In genomic region chr10:119149723-119150122, GRCh38 we compare ENCODE assay signal across 20 cellular contexts. TPM values are rescaled to one million over a fixed set of nuclear protein-coding genes. Genes with fewer than 3 reads are reported as not detected.
DNase-seq lines count a peak whose midpoint lies in the region; ATAC-seq, FAIRE-seq and TF ChIP-seq lines count a peak whose summit lies in the region.
"Had no signal": no experiment of that assay in that cellular context is flagged by ENCODE, and none has a peak within 500 bp of the region (broad histone marks: within the 10 kb centered on the region; RNA-seq: fewer than 3 reads in every experiment).

No MANE protein-coding gene starts in this region.

- in situ Hi-C loops in K562 (cut with MboI), result no loop called here

- no peak for TF ChIP-seq POLR2A in K562 (conservative IDR thresholded peaks at IDR 0.05)

- H3K36me3 ChIP-seq in GM23338 (ENCODE audit: insufficient read depth) (no peaks in the 10 kb centered on the region), K562 (ENCODE audit: control insufficient read depth, insufficient read depth, low read length) (peaks cover 69% of the 10 kb centered on the region; the same call in 2 of the 3 replicates), neural progenitor cell (no peaks in the 10 kb centered on the region), psoas muscle (ENCODE audit: insufficient read depth in 1 of 2, low read depth in 1 of 2) (peaks cover 17 to 98% of the 10 kb centered on the region in 2 donors)

- TF ChIP-seq RAD21 in K562 (CRISPR knock-in tag; conservative IDR thresholded peaks at IDR 0.05 in 1 of 2, IDR thresholded peaks at IDR 0.05 in 1 of 2), result no peak

- H3K4me3 ChIP-seq in GM23338 (no peak overlapping the region), LNCaP clone FGC (ENCODE audit: low read depth, low read length) (no peak overlapping the region), K562 (no peak overlapping the region), neural progenitor cell (no peak overlapping the region), psoas muscle (no peak overlapping the region)
- H3K4me3 ChIP-seq: GM12878, heart left ventricle, MG63, pancreas, spleen, stomach, vagina had no signal

- H3K9ac ChIP-seq in K562 (ENCODE audit: insufficient read depth in 1 of 2, low read depth in 2 of 2, low read length in 2 of 2), result no peak overlapping the region
- no peak overlapping the region for H3K9ac ChIP-seq in neural progenitor cell

- no peaks in the 10 kb centered on the region for H3K9me3 ChIP-seq in K562 (replicated peaks; ENCODE audit: control insufficient read depth, insufficient read depth, low read depth, low read length)
- H3K9me3 ChIP-seq in neural progenitor cell (ENCODE audit: low read depth), result no peaks in the 10 kb centered on the region
- H3K9me3 ChIP-seq in psoas muscle, result no peaks in the 10 kb centered on the region
- H3K9me3 ChIP-seq: heart left ventricle, MG63, pancreas, spleen, stomach, vagina had no signal

- TF ChIP-seq EP300 in K562 (IDR thresholded peaks at IDR 0.05; ENCODE audit: low read length), result no peak

- DNase-seq in GM23338 (ENCODE audit: low spot score), result peak; percentile 68
- no peak for DNase-seq in LNCaP clone FGC (ENCODE audit: low read depth)
- DNase-seq in K562 (ENCODE audit: extremely low read depth in 1 of 4, low spot score in 3 of 4), result no peak
- DNase-seq in neural progenitor cell (ENCODE audit: low spot score), result peak; percentile 31
- no peak for DNase-seq in NCI-H748 (lab: John Stamatoyannopoulos, UW; ENCODE audit: unreplicated experiment)
- DNase-seq in NCI-H1436 treated with DMSO at 0.1 percent for 48 hours (lab: John Stamatoyannopoulos, UW), result no peak
- no peak for DNase-seq in psoas muscle
- DNase-seq: activated CD4-positive, alpha-beta T cell treated with anti-CD3 and anti-CD28 coated beads, Interleukin-2, amount 10 ng/mL, durations not matched to agents 24 days and 14 days; amniotic stem cell; CD4-positive, alpha-beta T cell; heart left ventricle; MG63; NCI-H2081 treated with DMSO at 0.1 percent for 48 hours; NCI-H526; pancreas; spleen; stomach had no signal

- H3K27ac ChIP-seq in GM23338 (ENCODE audit: low read depth) (no peak overlapping the region), K562 (ENCODE audit: extremely low read depth, low read depth, low read length) (no peak overlapping the region), neural progenitor cell (no peak overlapping the region), psoas muscle (no peak overlapping the region)
- H3K27ac ChIP-seq: heart left ventricle, pancreas, spleen, stomach, vagina had no signal

- H3K4me3 Mint-ChIP-seq in GM23338 (no peak overlapping the region), neural progenitor cell (no peak overlapping the region)
- H3K4me3 Mint-ChIP-seq: activated CD4-positive, alpha-beta T cell treated with anti-CD3 and anti-CD28 coated beads, Interleukin-2, amount 10 ng/mL, durations not matched to agents 24 days and 14 days; CD4-positive, alpha-beta T cell; T-helper 2 cell treated with Interferon-gamma antibody and Interleukin-4, amounts not matched to agents 5 μg/mL and 100 μg/mL, for 36 hours had no signal

- H3K4me1 Mint-ChIP-seq in GM23338 (no peaks in the 10 kb centered on the region), neural progenitor cell (no peaks in the 10 kb centered on the region)

- H2AFZ ChIP-seq in GM23338 (no peak overlapping the region), K562 (ENCODE audit: low read depth, low read length) (no peak overlapping the region), neural progenitor cell (replicated peaks) (no peak overlapping the region)

- H3K9me2 ChIP-seq in GM23338 (ENCODE audit: insufficient read depth), result no peaks in the 10 kb centered on the region

- TF ChIP-seq CTCF in GM23338 (conservative IDR thresholded peaks at IDR 0.05; ENCODE audit: low read depth in 2 of 2) (peak; percentile 54 to 90), LNCaP clone FGC (IDR thresholded peaks at IDR 0.05; ENCODE audit: control insufficient read depth, extremely low read depth, insufficient read depth) (peak; percentile 3; the same call in 1 of the 2 replicates), K562 (IDR thresholded peaks at IDR 0.05 in 2 of 3, conservative IDR thresholded peaks at IDR 0.05 in 1 of 3; ENCODE audit: insufficient read depth in 2 of 3, low read depth in 1 of 3, low read length in 3 of 3) (no peak), neural progenitor cell (IDR thresholded peaks at IDR 0.05) (peak; percentile 32), psoas muscle (IDR thresholded peaks at IDR 0.05) (no peak)

- H3K36me3 Mint-ChIP-seq in GM23338 (ENCODE audit: low read depth) (peaks cover 36% of the 10 kb centered on the region), neural progenitor cell (peaks cover 7% of the 10 kb centered on the region)

- H3K79me2 ChIP-seq in GM23338 (replicated peaks; ENCODE audit: insufficient read depth) (no peaks in the 10 kb centered on the region), K562 (ENCODE audit: control insufficient read depth, insufficient read depth, low read length) (no peaks in the 10 kb centered on the region), neural progenitor cell (ENCODE audit: low read depth) (no peaks in the 10 kb centered on the region)

- H3K27me3 Mint-ChIP-seq in GM23338 (ENCODE audit: insufficient read depth, low read depth, poor library complexity), result no peaks in the 10 kb centered on the region
- H3K27me3 Mint-ChIP-seq in neural progenitor cell (ENCODE audit: insufficient read depth, low read depth), result peaks cover 2% of the 10 kb centered on the region
- H3K27me3 Mint-ChIP-seq: activated CD4-positive, alpha-beta T cell treated with anti-CD3 and anti-CD28 coated beads, Interleukin-2, amount 10 ng/mL, durations not matched to agents 24 days and 14 days; CD4-positive, alpha-beta T cell had no signal

- intact Hi-C loops in K562 (cut with micrococcal nuclease) (no loop called here), psoas muscle (cut with DNase I) (no loop called here)

- H3K9me1 ChIP-seq in K562 (ENCODE audit: control insufficient read depth, insufficient read depth, low read length), result no peaks in the 10 kb centered on the region

- no peaks in the 10 kb centered on the region for H3K9me3 Mint-ChIP-seq in GM23338
- no peaks in the 10 kb centered on the region for H3K9me3 Mint-ChIP-seq in neural progenitor cell
- H3K9me3 Mint-ChIP-seq: activated CD4-positive, alpha-beta T cell treated with anti-CD3 and anti-CD28 coated beads, Interleukin-2, amount 10 ng/mL, durations not matched to agents 24 days and 14 days; CD4-positive, alpha-beta T cell; T-helper 2 cell treated with Interferon-gamma antibody and Interleukin-4, amounts not matched to agents 5 μg/mL and 100 μg/mL, for 36 hours had no signal

- no peaks in the 10 kb centered on the region for H4K20me1 ChIP-seq in GM23338 (replicated peaks; ENCODE audit: insufficient read depth)
- no peaks in the 10 kb centered on the region for H4K20me1 ChIP-seq in K562 (replicated peaks; ENCODE audit: control insufficient read depth, insufficient read depth, low read length)
- H4K20me1 ChIP-seq in neural progenitor cell (ENCODE audit: low read depth), result no peaks in the 10 kb centered on the region

- WGBS in K562 (ENCODE audit: insufficient coverage, low coverage, missing lambda C conversion rate), result 83% methylated on average over 9 of the region's 13 CpGs
- 84 to 86% (median 85%) methylated on average over 13 of the region's 13 CpGs for WGBS in psoas muscle, 3 donors

- H3F3A ChIP-seq in GM23338 (replicated peaks; ENCODE audit: low read depth) (no peaks in the 10 kb centered on the region), neural progenitor cell (ENCODE audit: low read depth) (no peaks in the 10 kb centered on the region)

- H3K4me2 ChIP-seq in GM23338 (no peak overlapping the region), K562 (ENCODE audit: insufficient read depth, low read length) (no peak overlapping the region), neural progenitor cell (no peak overlapping the region)

- H3K27ac Mint-ChIP-seq in GM23338 (no peak overlapping the region), neural progenitor cell (no peak overlapping the region)
- H3K27ac Mint-ChIP-seq: activated CD4-positive, alpha-beta T cell treated with anti-CD3 and anti-CD28 coated beads, Interleukin-2, amount 10 ng/mL, durations not matched to agents 24 days and 14 days; CD4-positive, alpha-beta T cell; T-helper 2 cell treated with Interferon-gamma antibody and Interleukin-4, amounts not matched to agents 5 μg/mL and 100 μg/mL, for 36 hours had no signal

- CTCF ChIA-PET in K562 (lab: Yijun Ruan, JAX; ENCODE audit: low intra/inter-chr PET ratio), result no interaction called here

- no TSS peak for BruUV-seq in K562 (replicated peaks; lab: Mats Ljungman, UMichigan)

- no peaks in the 10 kb centered on the region for H3K27me3 ChIP-seq in GM23338 (ENCODE audit: insufficient read depth)
- no peaks in the 10 kb centered on the region for H3K27me3 ChIP-seq in K562 (ENCODE audit: control insufficient read depth in 2 of 2, insufficient read depth in 2 of 2, low read length in 2 of 2)
- H3K27me3 ChIP-seq in neural progenitor cell, result no peaks in the 10 kb centered on the region
- no peaks in the 10 kb centered on the region for H3K27me3 ChIP-seq in psoas muscle (ENCODE audit: insufficient read depth in 3 of 3, low read length in 2 of 3)
- H3K27me3 ChIP-seq: heart left ventricle, MG63, pancreas, spleen, stomach, vagina had no signal

- no peak for FAIRE-seq in K562 (lab: Jason Lieb, UNC)
- FAIRE-seq: GM12878, pancreas had no signal

- no peaks in the 10 kb centered on the region for H3K4me1 ChIP-seq in GM23338 (ENCODE audit: insufficient read depth)
- H3K4me1 ChIP-seq in K562 (replicated peaks in 1 of 2; ENCODE audit: control insufficient read depth in 2 of 2, insufficient read depth in 2 of 2, low read length in 2 of 2), result no peaks in the 10 kb centered on the region
- no peaks in the 10 kb centered on the region for H3K4me1 ChIP-seq in neural progenitor cell
- peaks cover 6% of the 10 kb centered on the region for H3K4me1 ChIP-seq in psoas muscle
- H3K4me1 ChIP-seq: pancreas, spleen, stomach, vagina had no signal

- ATAC-seq in GM23338, result peak; percentile 94
- peak; percentile 55 for ATAC-seq in K562
- no peak for ATAC-seq in psoas muscle
- ATAC-seq: GM12878, heart left ventricle, pancreas had no signal

- POLR2A ChIA-PET in K562 (lab: Yijun Ruan, JAX), result no interaction called here

RNA-seq across cellular contexts. Expression of gene SFXN4, which starts 15.8 kb away (rescaled TPM):
- total RNA-seq in GM23338 (2014; rRNA removed; shearing (Covaris generic)), result 22.3 and 51.6 TPM in 2 replicates
- polyA plus RNA-seq in GM23338 (2016; fragmentation: Nextera tagmentation; extraction: Ambion mirVana), result 18.6 and 20.1 TPM in 2 replicates
- total RNA-seq in K562 (2011; cell fraction: chromatin; rRNA removed; ENCODE audit: low replicate concordance), result 49.1 and 58.2 TPM in 2 replicates
- total RNA-seq in K562 (2011; cell fraction: nucleolus; rRNA removed), result 49.6 and 51.9 TPM in 2 replicates
- total RNA-seq in K562 (2011; cell fraction: nucleoplasm; rRNA removed), result 56.2 and 59.0 TPM in 2 replicates
- total RNA-seq in K562 (2014; rRNA removed), result 39.6 and 40.3 TPM in 2 replicates
- total RNA-seq in K562 (2014; rRNA removed; fragmentation: Illumina TruSeq; extraction: Trizol), result 48.9 and 51.5 TPM in 2 replicates
- total RNA-seq in K562 (2015; rRNA removed; fragmentation: Illumina TruSeq; extraction: Trizol), result 40.1 and 42.4 TPM in 2 replicates
- total RNA-seq in K562 (2021), result 44.9 and 46.0 TPM in 2 replicates
- 50.5 and 64.0 TPM in 2 replicates for polyA plus RNA-seq in K562 (2011; rRNA removed)
- 31.3 and 45.2 TPM in 2 replicates for polyA plus RNA-seq in K562 (2011; cell fraction: cytosol; rRNA removed)
- polyA plus RNA-seq in K562 (2011; cell fraction: nucleus; rRNA removed), result 31.2 and 39.9 TPM in 2 replicates
- polyA plus RNA-seq in K562 (2012), result 39.1 and 85.0 TPM in 2 replicates
- polyA plus RNA-seq in K562 (2014; fragmentation: Illumina TruSeq; extraction: Trizol), result 49.8 and 54.6 TPM in 2 replicates
- polyA plus RNA-seq in K562 (2014; fragmentation: Nextera tagmentation; extraction: Ambion mirVana), result 10 to 100 TPM; 80.6 to 97.8 TPM
- 54.5 and 68.1 TPM in 2 replicates for polyA plus RNA-seq in K562 (2014; rRNA removed)
- polyA minus RNA-seq in K562 (2011; rRNA and poly(A)+ RNA removed), result 36.1 and 36.6 TPM in 2 replicates
- polyA minus RNA-seq in K562 (2011; cell fraction: cytosol; rRNA and poly(A)+ RNA removed), result 19.7 and 23.7 TPM in 2 replicates
- polyA minus RNA-seq in K562 (2011; cell fraction: nucleus; rRNA and poly(A)+ RNA removed), result 16.7 and 21.1 TPM in 2 replicates
- total RNA-seq in neural progenitor cell (ENCODE audit: low replicate concordance), result 13.2 and 16.7 TPM in 2 replicates
- 10 to 100 TPM; 37.1 to 48.9 (median 43.9) TPM for total RNA-seq in psoas muscle
- polyA plus RNA-seq in psoas muscle, result 10 to 100 TPM; 49.0 to 67.2 (median 65.7) TPM

RNA-seq across cellular contexts. Expression of gene PRDX3, which starts 28.9 kb away (rescaled TPM):
- total RNA-seq in GM23338 (2014; rRNA removed; shearing (Covaris generic)), result 285 and 314 TPM in 2 replicates
- polyA plus RNA-seq in GM23338 (2016; fragmentation: Nextera tagmentation; extraction: Ambion mirVana) (262 and 275 TPM in 2 replicates), K562 (2011; rRNA removed) (268 and 325 TPM in 2 replicates), K562 (2014; fragmentation: Illumina TruSeq; extraction: Trizol) (172 and 173 TPM in 2 replicates), K562 (2014; fragmentation: Nextera tagmentation; extraction: Ambion mirVana) (100 to 1,000 TPM; 759 to 994 TPM), K562 (2014; rRNA removed) (143 and 194 TPM in 2 replicates), psoas muscle (100 to 1,000 TPM; 182 to 331 (median 204) TPM)
- total RNA-seq in K562 (2011; cell fraction: chromatin; rRNA removed; ENCODE audit: low replicate concordance), result 44.3 and 59.6 TPM in 2 replicates
- 47.8 and 52.9 TPM in 2 replicates for total RNA-seq in K562 (2011; cell fraction: nucleolus; rRNA removed)
- total RNA-seq in K562 (2011; cell fraction: nucleoplasm; rRNA removed), result 68.3 and 84.1 TPM in 2 replicates
- total RNA-seq in K562 (2014; rRNA removed) (122 and 154 TPM in 2 replicates), K562 (2014; rRNA removed; fragmentation: Illumina TruSeq; extraction: Trizol) (197 and 213 TPM in 2 replicates), K562 (2015; rRNA removed; fragmentation: Illumina TruSeq; extraction: Trizol) (163 and 171 TPM in 2 replicates), K562 (2021) (140 and 150 TPM in 2 replicates), neural progenitor cell (ENCODE audit: low replicate concordance) (338 and 405 TPM in 2 replicates), psoas muscle (100 to 1,000 TPM; 186 to 212 (median 201) TPM)
- 94.1 and 162 TPM in 2 replicates for polyA plus RNA-seq in K562 (2011; cell fraction: cytosol; rRNA removed)
- polyA plus RNA-seq in K562 (2011; cell fraction: nucleus; rRNA removed), result 113 and 152 TPM in 2 replicates
- polyA plus RNA-seq in K562 (2012), result 161 and 163 TPM in 2 replicates
- 226 and 260 TPM in 2 replicates for polyA minus RNA-seq in K562 (2011; rRNA and poly(A)+ RNA removed)
- 61.8 and 87.3 TPM in 2 replicates for polyA minus RNA-seq in K562 (2011; cell fraction: cytosol; rRNA and poly(A)+ RNA removed)
- polyA minus RNA-seq in K562 (2011; cell fraction: nucleus; rRNA and poly(A)+ RNA removed), result 26.0 and 46.5 TPM in 2 replicates

RNA-seq across cellular contexts. Expression of gene DENND10, which starts 45.8 kb away (rescaled TPM):
- total RNA-seq in GM23338 (2014; rRNA removed; shearing (Covaris generic)), result 41.8 and 53.7 TPM in 2 replicates
- polyA plus RNA-seq in GM23338 (2016; fragmentation: Nextera tagmentation; extraction: Ambion mirVana), result 36.5 and 41.4 TPM in 2 replicates
- total RNA-seq in K562 (2011; cell fraction: chromatin; rRNA removed; ENCODE audit: low replicate concordance), result 23.7 and 25.5 TPM in 2 replicates
- 14.5 and 16.5 TPM in 2 replicates for total RNA-seq in K562 (2011; cell fraction: nucleolus; rRNA removed)
- total RNA-seq in K562 (2011; cell fraction: nucleoplasm; rRNA removed), result 17.3 and 28.2 TPM in 2 replicates
- total RNA-seq in K562 (2014; rRNA removed), result 12.9 TPM in 2 replicates
- 12.3 and 13.7 TPM in 2 replicates for total RNA-seq in K562 (2014; rRNA removed; fragmentation: Illumina TruSeq; extraction: Trizol)
- total RNA-seq in K562 (2015; rRNA removed; fragmentation: Illumina TruSeq; extraction: Trizol), result 11.2 and 11.9 TPM in 2 replicates
- 10.4 and 12.2 TPM in 2 replicates for total RNA-seq in K562 (2021)
- 18.3 and 19.0 TPM in 2 replicates for polyA plus RNA-seq in K562 (2011; rRNA removed)
- 10.5 and 12.3 TPM in 2 replicates for polyA plus RNA-seq in K562 (2011; cell fraction: cytosol; rRNA removed)
- 11.3 and 12.6 TPM in 2 replicates for polyA plus RNA-seq in K562 (2011; cell fraction: nucleus; rRNA removed)
- 11.0 and 17.5 TPM in 2 replicates for polyA plus RNA-seq in K562 (2012)
- polyA plus RNA-seq in K562 (2014; fragmentation: Illumina TruSeq; extraction: Trizol), result 11.7 and 12.5 TPM in 2 replicates
- 10 to 100 TPM; 15.5 to 20.0 TPM for polyA plus RNA-seq in K562 (2014; fragmentation: Nextera tagmentation; extraction: Ambion mirVana)
- 9.4 and 10.5 TPM in 2 replicates for polyA plus RNA-seq in K562 (2014; rRNA removed)
- polyA minus RNA-seq in K562 (2011; rRNA and poly(A)+ RNA removed), result 15.9 and 18.0 TPM in 2 replicates
- polyA minus RNA-seq in K562 (2011; cell fraction: cytosol; rRNA and poly(A)+ RNA removed), result 5.0 and 9.3 TPM in 2 replicates
- 5.1 and 9.4 TPM in 2 replicates for polyA minus RNA-seq in K562 (2011; cell fraction: nucleus; rRNA and poly(A)+ RNA removed)
- 93.0 and 112 TPM in 2 replicates for total RNA-seq in neural progenitor cell (ENCODE audit: low replicate concordance)
- total RNA-seq in psoas muscle, result 10 to 100 TPM; 13.9 to 22.1 (median 20.1) TPM
- polyA plus RNA-seq in psoas muscle, result 10 to 100 TPM in 2 of 3 donors, 1 to 10 TPM in 1; 6.6 to 27.9 (median 12.9) TPM

RNA-seq across cellular contexts. Expression of gene GRK5, which starts 57.6 kb away (rescaled TPM):
- 0.74 and 2.0 TPM in 2 replicates for total RNA-seq in GM23338 (2014; rRNA removed; shearing (Covaris generic))
- polyA plus RNA-seq in GM23338 (2016; fragmentation: Nextera tagmentation; extraction: Ambion mirVana) (0.50 and 0.53 TPM in 2 replicates), K562 (2011; rRNA removed) (0.50 and 0.67 TPM in 2 replicates), K562 (2014; fragmentation: Illumina TruSeq; extraction: Trizol) (0.82 and 0.83 TPM in 2 replicates), K562 (2014; fragmentation: Nextera tagmentation; extraction: Ambion mirVana) (not detected), K562 (2014; rRNA removed) (0.31 and 0.46 TPM in 2 replicates), psoas muscle (1 to 10 TPM; 7.0 to 7.7 (median 7.3) TPM)
- total RNA-seq in K562 (2011; cell fraction: chromatin; rRNA removed; ENCODE audit: low replicate concordance), result 0.88 and 1.4 TPM in 2 replicates
- total RNA-seq in K562 (2011; cell fraction: nucleolus; rRNA removed), result 0.39 and 0.83 TPM in 2 replicates
- total RNA-seq in K562 (2011; cell fraction: nucleoplasm; rRNA removed), result 0.31 and 0.59 TPM in 2 replicates
- total RNA-seq in K562 (2014; rRNA removed) (0.54 and 0.65 TPM in 2 replicates), K562 (2014; rRNA removed; fragmentation: Illumina TruSeq; extraction: Trizol) (0.47 and 0.51 TPM in 2 replicates), K562 (2015; rRNA removed; fragmentation: Illumina TruSeq; extraction: Trizol) (0.45 and 0.80 TPM in 2 replicates), K562 (2021) (0.73 and 1.0 TPM in 2 replicates), neural progenitor cell (ENCODE audit: low replicate concordance) (4.3 and 6.2 TPM in 2 replicates), psoas muscle (10 to 100 TPM in 2 of 4 donors, 1 to 10 TPM in 2; 8.0 to 15.5 (median 10.1) TPM)
- polyA plus RNA-seq in K562 (2011; cell fraction: cytosol; rRNA removed), result 0.31 and 0.55 TPM in 2 replicates
- polyA plus RNA-seq in K562 (2011; cell fraction: nucleus; rRNA removed), result 0.45 and 0.98 TPM in 2 replicates
- polyA plus RNA-seq in K562 (2012), result 0.59 and 0.68 TPM in 2 replicates
- polyA minus RNA-seq in K562 (2011; rRNA and poly(A)+ RNA removed), result 0.42 and 0.53 TPM in 2 replicates
- polyA minus RNA-seq in K562 (2011; cell fraction: cytosol; rRNA and poly(A)+ RNA removed), result not detected in 2 replicates
- 0.44 and 0.54 TPM in 2 replicates for polyA minus RNA-seq in K562 (2011; cell fraction: nucleus; rRNA and poly(A)+ RNA removed)

Comparison
In these comparisons a context has a peak if more than half of its experiments do, and no peak if none do; other contexts are left out.
1. ATAC-seq: peak in GM23338 (single experiment) and K562 (single experiment); none in psoas muscle (0 of 4).
2. DNase-seq: peak in GM23338 (single experiment) and neural progenitor cell (single experiment); none in LNCaP clone FGC (single experiment), K562 (0 of 4), NCI-H748 (single experiment), NCI-H1436 treated with DMSO at 0.1 percent for 48 hours (single experiment) and psoas muscle (0 of 2).
3. CTCF ChIP-seq: peak in GM23338 (2 of 2), LNCaP clone FGC (single experiment) and neural progenitor cell (single experiment); none in K562 (0 of 3) and psoas muscle (single experiment).